In the genomic region with DNA sequence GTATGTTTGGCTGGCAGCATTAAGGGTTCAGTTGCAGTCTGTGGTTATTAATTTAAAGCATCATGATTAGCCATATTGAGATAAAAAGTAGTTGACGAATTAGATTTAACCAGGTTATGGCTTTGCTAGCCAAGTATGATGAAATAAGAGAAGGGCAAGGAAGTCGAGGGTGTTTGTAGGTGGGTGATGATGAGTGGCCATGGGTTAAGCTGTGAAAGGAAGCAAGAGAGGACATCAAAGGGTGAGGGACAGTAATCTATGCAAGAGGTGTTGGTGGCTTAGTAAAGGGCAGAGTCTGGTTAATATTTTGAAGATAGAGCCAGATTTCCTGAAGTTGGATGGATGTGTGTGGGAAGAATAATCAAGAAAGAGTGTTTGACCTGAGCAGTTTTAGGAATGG, we compare ENCODE assay signal across 1 cellular context.
A peak's percentile ranks its signal among the peaks of the same experiment; 100 is the strongest.
TF ChIP-seq lines count a peak whose summit lies in the region.

No MANE protein-coding gene starts in this region.

TF ChIP-seq in GM12878, 131 proteins besides CTCF, POLR2A, EP300 and RAD21:
- TF ChIP-seq ASH2L (IDR thresholded peaks at IDR 0.05; ENCODE audit: borderline replicate concordance, low read depth) (no peak), IKZF1 (conservative IDR thresholded peaks at IDR 0.05) (0 out of 2 replicates have a peak, but pooled peaks have one; percentile 13)
